8 cellular contexts compared by ENCODE assay signal in the genomic region with DNA sequence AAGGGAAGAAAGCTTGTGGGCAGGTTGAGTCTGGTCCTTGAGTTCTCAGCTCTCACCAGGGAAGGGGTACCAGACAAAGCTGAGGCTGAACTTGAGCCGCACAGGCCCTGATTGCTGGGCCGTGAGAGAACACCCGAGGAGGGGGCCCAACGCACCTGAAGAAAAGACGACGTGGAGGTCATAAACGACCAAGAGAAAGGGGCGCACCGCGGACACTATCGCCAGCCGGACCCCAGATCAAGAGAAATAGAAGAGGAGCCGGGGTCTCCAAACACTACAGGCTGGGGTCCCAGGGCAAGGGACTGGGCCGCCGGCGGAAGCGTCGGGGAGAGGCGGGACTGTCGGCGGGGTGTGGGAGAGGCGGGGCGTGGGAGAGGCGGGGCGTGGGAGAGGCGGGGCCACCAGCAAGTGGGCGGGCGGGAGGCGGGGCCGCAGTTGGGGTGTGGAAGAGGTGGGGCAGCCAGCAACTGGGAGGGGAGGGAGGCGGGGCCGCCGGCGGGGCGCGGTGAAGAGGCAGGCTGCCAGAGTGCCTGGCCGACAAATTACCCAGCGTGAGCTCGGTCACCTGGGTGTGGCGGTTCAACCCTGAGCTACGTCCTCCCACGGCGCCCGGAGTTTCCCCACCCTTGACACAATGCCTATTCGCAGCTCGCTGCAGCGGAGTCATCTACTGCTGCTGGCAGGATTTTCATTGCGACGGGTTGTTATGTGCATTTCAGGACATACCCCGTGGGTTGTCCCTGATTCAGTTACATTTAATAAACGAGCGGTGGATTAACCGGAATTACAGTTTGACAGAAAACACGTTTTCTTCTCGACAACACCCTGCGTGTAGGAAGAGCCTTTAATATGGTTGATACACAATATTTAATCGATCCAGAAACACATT. TPM values are rescaled to one million over a fixed set of nuclear protein-coding genes. Genes with fewer than 3 reads are reported as not detected.
A peak's percentile ranks its signal among the peaks of the same experiment; 100 is the strongest.
DNase-seq lines count a peak whose midpoint lies in the region; ATAC-seq and TF ChIP-seq lines count a peak whose summit lies in the region.

No MANE protein-coding gene starts in this region.

- no peaks in the 10 kb centered on the region for H3K27me3 ChIP-seq in CD4-positive, alpha-beta T cell (ENCODE audit: control insufficient read depth, insufficient read depth, low read length)

- H3K27ac ChIP-seq in CD4-positive, alpha-beta T cell (ENCODE audit: low read depth, low read length) = peak overlapping the region; percentile 93

- peaks cover 3% of the 10 kb centered on the region for H3K36me3 Mint-ChIP-seq in CD4-positive, alpha-beta T cell (ENCODE audit: low read depth)

- 0 to 1% methylated on average over 40 to 46 of the region's 57 CpGs for WGBS in lower leg skin, 2 donors

- peak overlapping the region; percentile 89 for H3K27ac Mint-ChIP-seq in CD4-positive, alpha-beta T cell

- TF ChIP-seq POLR2A in lower leg skin (IDR thresholded peaks at IDR 0.05) = peak in 1 of 2 donors; percentile 48

- POLR2A ChIA-PET in CD4-positive, alpha-beta T cell (lab: Charles Lee) = interaction anchor here (0.5 to 8.7 kb wide), 32 partner anchors 11 to 291 kb away, joined by 3 to 155 read pairs (median 5); a partner anchor contains a TSS

- H3K4me3 ChIP-seq in lower leg skin (ENCODE audit: low read depth, poor library complexity, severe bottlenecking) = peak overlapping the region; percentile 32

- TF ChIP-seq CTCF in CD4-positive, alpha-beta T cell (IDR thresholded peaks at IDR 0.05) = no peak
- TF ChIP-seq CTCF in lower leg skin (IDR thresholded peaks at IDR 0.05) = no peak

- intact Hi-C loops in CD4-positive, alpha-beta T cell (cut with DNase I, micrococcal nuclease) = loop anchor here (1.0 to 10.0 kb wide), 6 partner anchors 24 to 447 kb away; a partner anchor contains a TSS
- intact Hi-C loops in lower leg skin (cut with DNase I; ENCODE audit: low total_unique reads) = loop anchor here (5.0 kb wide), 1 partner anchor 134 kb away; no protein-coding TSS in a partner anchor

- H3K27me3 Mint-ChIP-seq in CD4-positive, alpha-beta T cell = no peaks in the 10 kb centered on the region

- peak; percentile 89 for ATAC-seq in CD4-positive, alpha-beta T cell (ENCODE audit: poor library complexity)
- peak; percentile 84 for ATAC-seq in GM19452 (IDR thresholded peaks at IDR 0.05; ENCODE audit: unreplicated experiment)
- ATAC-seq in HG03571 (IDR thresholded peaks at IDR 0.05; ENCODE audit: unreplicated experiment) = peak; percentile 65

- H3K9me3 ChIP-seq in CD4-positive, alpha-beta T cell (ENCODE audit: control insufficient read depth, low read length) = no peaks in the 10 kb centered on the region

- peaks cover 14% of the 10 kb centered on the region for H3K4me1 Mint-ChIP-seq in CD4-positive, alpha-beta T cell (ENCODE audit: low read depth)

- H3K9me3 Mint-ChIP-seq in CD4-positive, alpha-beta T cell = no peaks in the 10 kb centered on the region

- CTCF ChIA-PET in CD4-positive, alpha-beta T cell (lab: Charles Lee) = interaction anchor here (0.8 to 2.0 kb wide), 8 partner anchors 16 to 244 kb away, joined by 3 to 5 read pairs (median 4); a partner anchor contains a TSS

- peak overlapping the region; percentile 89 for H3K4me3 Mint-ChIP-seq in CD4-positive, alpha-beta T cell

- DNase-seq in CD4-positive, alpha-beta T cell = peak; percentile 96 to 99 (median 98)
- DNase-seq in NCI-H748 treated with DMSO at 0.1 percent for 48 hours (lab: John Stamatoyannopoulos, UW) (peak; percentile 88), dermis microvascular lymphatic vessel endothelial cell (ENCODE audit: low read depth in 2 of 2) (peak; percentile 87 to 97), lower leg skin (ENCODE audit: low spot score in 2 of 2) (peak; percentile 96 to 100)
- peak; percentile 97 for DNase-seq in activated CD4-positive, alpha-beta T cell treated with anti-CD3 and anti-CD28 coated beads, Interleukin-2, amount 50 U/mL, for 4 hours
- DNase-seq in stimulated activated CD4-positive, alpha-beta T cell treated with anti-CD3 and anti-CD28 coated beads, Interleukin-4, amount 100 ng/mL, for 24 hours = peak; percentile 99

RNA-seq across cellular contexts. Expression of a gene that starts 15.5 kb away (rescaled TPM):
- 10 to 100 TPM; 96.0 to 97.7 TPM for total RNA-seq in CD4-positive, alpha-beta T cell
- total RNA-seq in dermis microvascular lymphatic vessel endothelial cell (37.1 and 37.2 TPM in 2 replicates), lower leg skin (10 to 100 TPM; 31.3 to 95.2 (median 55.9) TPM)

RNA-seq across cellular contexts. Expression of a gene that starts 24.8 kb away (rescaled TPM):
- total RNA-seq in CD4-positive, alpha-beta T cell = 10 to 100 TPM; 67.2 to 69.7 TPM
- total RNA-seq in dermis microvascular lymphatic vessel endothelial cell (52.1 and 58.4 TPM in 2 replicates), lower leg skin (100 to 1,000 TPM; 102 to 128 (median 121) TPM)

Comparison
In these comparisons a context has a peak if more than half of its experiments do, and no peak if none do; other contexts are left out.
1. Peak in every context shown above with its lines: DNase-seq, ATAC-seq, H3K4me3 ChIP-seq and H3K27ac ChIP-seq.